Comparison of ENCODE assay signal across 26 cellular contexts in the genomic region with DNA sequence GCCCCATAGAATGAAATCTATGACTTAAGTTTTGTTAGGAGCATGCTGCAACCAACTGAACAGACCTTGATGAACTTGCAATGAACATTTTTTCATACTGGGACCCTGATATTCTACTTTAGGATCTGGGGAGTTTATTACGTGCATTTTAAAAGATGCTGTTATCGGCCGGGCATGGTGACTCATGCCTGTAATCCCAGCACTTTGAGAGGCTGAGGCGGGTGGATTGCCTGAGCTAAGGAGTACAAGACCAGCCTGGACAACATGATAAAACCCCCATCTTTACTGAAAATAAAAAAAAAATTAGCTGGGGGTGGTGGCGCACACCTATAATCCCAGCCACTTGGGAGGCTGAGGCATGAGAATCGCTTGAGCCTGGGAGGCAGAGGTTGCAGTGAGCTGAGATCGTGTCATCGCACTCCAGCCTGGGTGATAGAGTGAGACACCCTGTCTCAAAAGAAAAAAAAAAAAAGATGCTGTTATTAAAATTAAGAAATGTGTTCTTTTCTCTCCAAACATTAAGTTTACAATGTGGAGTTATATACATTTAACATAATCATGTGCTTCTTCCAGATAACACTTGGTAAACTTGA.
"Had no signal": no experiment of that assay in that cellular context is flagged by ENCODE, and none has a peak within 500 bp of the region (broad histone marks: within the 10 kb centered on the region; RNA-seq: fewer than 3 reads in every experiment).

No MANE protein-coding gene starts in this region.

- ATAC-seq: activated CD4-positive, alpha-beta T cell treated with anti-CD3 and anti-CD28 coated beads for 36 hours; activated T-helper 17 cell treated with anti-CD3 and anti-CD28 coated beads, Interleukin-2, amount 50 U/mL, for 72 hours; T-cell had no signal

- DNase-seq: activated CD4-positive, alpha-beta memory T cell treated with anti-CD3 and anti-CD28 coated beads, Interleukin-2, amount 10 ng/mL, durations not matched to agents 7 days and 5 days; activated CD4-positive, alpha-beta T cell treated with anti-CD3 and anti-CD28 coated beads for 36 hours; activated CD4-positive, alpha-beta T cell treated with anti-CD3 and anti-CD28 coated beads, Interleukin-2, amount 50 U/mL, for 1 hour; activated gamma-delta T cell treated with Interleukin-2 at 50 U/mL for 16 hours; activated naive CD4-positive, alpha-beta T cell treated with anti-CD3 and anti-CD28 coated beads, Interleukin-2, amount 50 U/mL, for 16 hours; activated naive CD8-positive, alpha-beta T cell treated with anti-CD3 and anti-CD28 coated beads, Interleukin-2, amount 10 ng/mL, durations not matched to agents 7 days and 5 days; activated T-cell treated with anti-CD3 and anti-CD28 coated beads for 4 hours; activated T-cell treated with anti-CD3 and anti-CD28 coated beads, Interleukin-2, amount 50 U/mL, for 48 hours; aorta; central memory CD4-positive, alpha-beta T cell; Kasumi-1; NCI-H1105; NCI-H1436; NCI-H1694 treated with DMSO at 0.1 percent for 48 hours; NCI-H2029 treated with DMSO at 0.1 percent for 48 hours; NCI-H446; NCI-H524; PC-9; SHP77 treated with DMSO at 0.1 percent for 48 hours; T-cell; T-helper 2 cell; T1000; WERI-Rb-1 had no signal

- H3K4me2 ChIP-seq: PC-9 had no signal

- H3K4me3 ChIP-seq: adrenal gland, PC-9 had no signal

- H2AFZ ChIP-seq: PC-9 had no signal

- H3K27me3 ChIP-seq: adrenal gland had no signal

- H3K27ac ChIP-seq: adrenal gland, PC-9, WERI-Rb-1 had no signal

- H3K9me3 ChIP-seq: adrenal gland had no signal

- FAIRE-seq: bronchial epithelial cell had no signal

- H3K36me3 ChIP-seq: WERI-Rb-1 had no signal
